ENCODE assay signal across 34 cellular contexts in the genomic region with DNA sequence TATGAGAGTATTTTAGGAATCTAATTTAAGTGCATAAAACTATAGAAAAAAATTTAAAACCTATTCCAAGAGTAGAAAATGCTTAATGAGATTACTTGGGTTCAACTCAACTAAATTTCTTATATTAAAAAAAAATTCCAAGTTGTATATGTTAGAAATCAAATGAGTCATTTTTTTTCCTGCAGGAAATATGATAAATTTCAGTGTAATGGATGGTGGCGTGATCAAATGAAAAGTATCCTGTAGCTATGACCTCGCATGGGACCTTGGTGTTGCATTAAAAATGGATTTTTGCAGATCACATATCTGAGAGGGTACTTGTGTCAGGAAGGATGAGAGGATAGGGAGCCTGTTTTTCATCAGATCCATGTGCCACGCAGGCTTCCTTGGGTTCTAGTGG.
"Had no signal": no experiment of that assay in that cellular context is flagged by ENCODE, and none has a peak within 500 bp of the region (broad histone marks: within the 10 kb centered on the region; RNA-seq: fewer than 3 reads in every experiment).

No MANE protein-coding gene starts in this region.

- H3K4me3 ChIP-seq: colonic mucosa, dorsolateral prefrontal cortex, esophagus muscularis mucosa, gastroesophageal sphincter, heart right ventricle had no signal

- DNase-seq: activated CD4-positive, alpha-beta memory T cell treated with anti-CD3 and anti-CD28 coated beads, Interleukin-2, amount 10 ng/mL, durations not matched to agents 7 days and 5 days; activated CD4-positive, alpha-beta T cell treated with anti-CD3 and anti-CD28 coated beads for 1 hour; activated CD4-positive, alpha-beta T cell treated with anti-CD3 and anti-CD28 coated beads for 4 hours; activated CD4-positive, alpha-beta T cell treated with anti-CD3 and anti-CD28 coated beads, Interleukin-2, amount 10 ng/mL, durations not matched to agents 7 days and 5 days; activated CD4-positive, alpha-beta T cell treated with anti-CD3 and anti-CD28 coated beads, Interleukin-2, amount 50 U/mL, for 4 hours; activated CD8-positive, alpha-beta memory T cell treated with anti-CD3 and anti-CD28 coated beads, Interleukin-2, amount 50 U/mL, for 48 hours; activated effector memory CD4-positive, alpha-beta T cell treated with Interleukin-2 at 50 U/mL for 16 hours; activated gamma-delta T cell treated with Interleukin-2 at 50 U/mL for 16 hours; activated naive CD4-positive, alpha-beta T cell treated with anti-CD3 and anti-CD28 coated beads, Interleukin-2, amount 50 U/mL, for 16 hours; activated naive CD4-positive, alpha-beta T cell treated with Interleukin-2 at 50 U/mL for 16 hours; activated T-cell treated with anti-CD3 and anti-CD28 coated beads for 4 hours; activated T-cell treated with anti-CD3 and anti-CD28 coated beads, Interleukin-2, amount 50 U/mL, for 4 hours; amniotic stem cell; anterior cingulate cortex; caudate nucleus; cerebellar nuclear complex; colonic mucosa; effector memory CD4-positive, alpha-beta T cell; endodermal cell; erythroblast; foreskin keratinocyte; heart right ventricle; T-helper 1 cell; T-helper 17 cell had no signal

- H3K36me3 ChIP-seq: colonic mucosa had no signal

- H3K9me3 ChIP-seq: colonic mucosa, esophagus muscularis mucosa, gastroesophageal sphincter, heart right ventricle had no signal

- H3K27ac ChIP-seq: brain microvascular endothelial cell, colonic mucosa, foreskin keratinocyte, heart right ventricle, VCaP had no signal

- FAIRE-seq: astrocyte, bronchial epithelial cell, TTC549 had no signal

- H3K4me1 ChIP-seq: colonic mucosa, foreskin keratinocyte had no signal

- ATAC-seq: activated T-cell treated with anti-CD3 and anti-CD28 coated beads, Interleukin-2, amount 50 U/mL, for 4 hours; activated T-helper 17 cell treated with anti-CD3 and anti-CD28 coated beads, Interleukin-2, amount 50 U/mL, for 72 hours; foreskin keratinocyte; gastroesophageal sphincter; heart right ventricle; T-helper 17 cell; WTC11 had no signal
